ENCODE assay signal across 9 cellular contexts in the genomic region with DNA sequence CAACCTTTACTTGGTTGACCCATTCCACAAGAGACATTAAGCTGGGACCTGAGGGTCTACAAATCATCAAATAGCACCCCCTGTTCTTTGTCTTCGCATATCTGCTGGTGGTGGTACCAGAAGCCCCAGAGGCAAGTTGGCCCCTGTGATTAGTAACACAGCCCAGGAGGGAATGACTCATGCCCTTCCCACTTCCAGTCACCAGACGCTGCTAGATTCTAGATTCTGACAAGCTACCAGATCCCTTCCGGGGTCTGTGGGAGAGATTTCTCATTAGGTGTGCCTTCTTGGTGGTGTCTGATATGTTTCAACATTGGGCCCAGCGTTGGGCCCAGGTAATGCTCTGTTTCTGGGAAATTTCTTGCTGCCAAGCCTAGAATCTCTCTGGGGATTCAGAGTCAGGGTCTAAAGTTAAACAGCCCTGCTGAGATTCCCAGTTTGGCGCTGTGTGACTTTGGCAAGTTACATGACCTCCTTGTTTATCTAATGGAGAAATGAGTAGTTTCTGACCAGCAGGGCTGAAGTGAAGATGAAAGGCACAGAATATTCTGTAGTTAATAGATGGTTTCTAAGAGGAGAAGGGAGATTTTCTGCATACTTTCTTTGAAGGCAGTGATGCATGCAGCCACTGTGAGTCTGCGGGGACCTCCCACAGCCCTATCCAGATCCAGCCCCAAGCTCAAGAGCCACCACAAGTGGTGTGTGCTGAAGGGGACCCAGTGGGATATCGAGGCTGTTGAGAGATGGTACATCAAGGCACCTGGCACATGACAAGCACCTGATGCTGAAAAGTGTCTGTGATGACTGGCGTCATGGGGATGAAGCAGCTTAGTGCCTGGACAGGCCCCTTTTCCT. TPM values are rescaled to one million over a fixed set of nuclear protein-coding genes. Genes with fewer than 3 reads are reported as not detected.
DNase-seq lines count a peak whose midpoint lies in the region; ATAC-seq and TF ChIP-seq lines count a peak whose summit lies in the region.
"Had no signal": no experiment of that assay in that cellular context is flagged by ENCODE, and none has a peak within 500 bp of the region (broad histone marks: within the 10 kb centered on the region; RNA-seq: fewer than 3 reads in every experiment).

No MANE protein-coding gene starts in this region.

- CTCF ChIA-PET in WTC11 (lab: Charles Lee) = interaction anchor here (1.0 to 6.4 kb wide), 2 partner anchors 9 to 55 kb away, joined by 5 to 96 read pairs; no protein-coding TSS in a partner anchor

- no peak overlapping the region for H3K4me3 ChIP-seq in psoas muscle

- no peak overlapping the region for H3K4me3 Mint-ChIP-seq in WTC11

- peaks cover 30% of the 10 kb centered on the region for H3K4me1 Mint-ChIP-seq in WTC11

- peaks cover 0 to 15% of the 10 kb centered on the region in 2 donors for H3K36me3 ChIP-seq in psoas muscle (ENCODE audit: insufficient read depth in 1 of 2, low read depth in 1 of 2)

- H3K4me1 ChIP-seq in psoas muscle = no peaks in the 10 kb centered on the region

- H3K9me3 ChIP-seq in psoas muscle = no peaks in the 10 kb centered on the region

- H3K27ac Mint-ChIP-seq in WTC11 = 0 out of 2 replicates have a peak overlapping the region, but pooled peaks have one; percentile 23

- H3K27ac ChIP-seq in psoas muscle = peak overlapping the region; percentile 46

- no peaks in the 10 kb centered on the region for H3K9me3 Mint-ChIP-seq in WTC11

- ATAC-seq in WTC11 (no peak), psoas muscle (peak in 2 of 4 donors; percentile 26 to 31)

- WGBS in psoas muscle, 3 donors = 62 to 75% (median 68%) methylated on average over 8 of the region's 8 CpGs

- no peaks in the 10 kb centered on the region for H3K36me3 Mint-ChIP-seq in WTC11

- H3K27me3 Mint-ChIP-seq in WTC11 (ENCODE audit: low read depth) = no peaks in the 10 kb centered on the region; the same call in 1 of the 2 replicates

- DNase-seq in activated T-cell treated with anti-CD3 and anti-CD28 coated beads for 24 hours (ENCODE audit: low read depth) (peak; percentile 68), HPDE6-E6E7 (ENCODE audit: extremely low spot score) (peak; percentile 90), WTC11 (ENCODE audit: low spot score) (no peak), psoas muscle (peak in 1 of 2 donors; percentile 19), RPMI8226 (no peak), NCI-H146 (lab: John Stamatoyannopoulos, UW) (no peak)
- DNase-seq in activated T-cell treated with anti-CD3 and anti-CD28 coated beads, Interleukin-2, amount 50 U/mL, for 1 hour = no peak
- peak; percentile 40 for DNase-seq in effector CD4-positive, alpha-beta T cell
- DNase-seq: DND-41 had no signal

- intact Hi-C loops in psoas muscle (cut with DNase I) = no loop called here

- no peak for TF ChIP-seq CTCF in WTC11 (IDR thresholded peaks at IDR 0.05)
- TF ChIP-seq CTCF in psoas muscle (IDR thresholded peaks at IDR 0.05) = no peak

- H3K27me3 ChIP-seq in psoas muscle (ENCODE audit: insufficient read depth in 3 of 3, low read length in 2 of 3) = no peaks in the 10 kb centered on the region

- POLR2A ChIA-PET in WTC11 (lab: Charles Lee) = no interaction called here

TF ChIP-seq in WTC11, 78 proteins besides CTCF, POLR2A, EP300 and RAD21:
- TF ChIP-seq ZNF138 (CRISPR knock-in tag; conservative IDR thresholded peaks at IDR 0.05) = no peak
- TF ChIP-seq, protein P1, sequence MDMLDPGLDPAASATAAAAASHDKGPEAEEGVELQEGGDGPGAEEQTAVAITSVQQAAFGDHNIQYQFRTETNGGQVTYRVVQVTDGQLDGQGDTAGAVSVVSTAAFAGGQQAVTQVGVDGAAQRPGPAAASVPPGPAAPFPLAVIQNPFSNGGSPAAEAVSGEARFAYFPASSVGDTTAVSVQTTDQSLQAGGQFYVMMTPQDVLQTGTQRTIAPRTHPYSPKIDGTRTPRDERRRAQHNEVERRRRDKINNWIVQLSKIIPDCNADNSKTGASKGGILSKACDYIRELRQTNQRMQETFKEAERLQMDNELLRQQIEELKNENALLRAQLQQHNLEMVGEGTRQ (CRISPR knock-in tag; IDR thresholded peaks at IDR 0.05) = no peak

RNA-seq across cellular contexts. Expression of gene TRPV2, which starts 3.9 kb away (rescaled TPM):
- total RNA-seq in WTC11 (2021) (3.5 to 4.9 TPM (median 4.3 TPM) in 3 replicates), psoas muscle (10 to 100 TPM in 1 of 4 donors, 1 to 10 TPM in 3; 3.9 to 10.3 (median 6.7) TPM)
- polyA plus RNA-seq in psoas muscle = 1 to 10 TPM; 1.6 to 3.8 (median 3.4) TPM

RNA-seq across cellular contexts. Expression of gene UBB, which starts 38.4 kb away (rescaled TPM):
- total RNA-seq in WTC11 (2021) (1,216 to 1,403 TPM (median 1,352 TPM) in 3 replicates), psoas muscle (1,000 to 10,000 TPM; 1,704 to 3,203 (median 2,212) TPM)
- 1,000 to 10,000 TPM in 2 of 3 donors, 100 to 1,000 TPM in 1; 700 to 1,893 (median 1,030) TPM for polyA plus RNA-seq in psoas muscle

Comparison
In these comparisons a context has a peak if more than half of its experiments do, and no peak if none do; other contexts are left out.
1. DNase-seq: peak in activated T-cell treated with anti-CD3 and anti-CD28 coated beads for 24 hours (single experiment), HPDE6-E6E7 (single experiment) and effector CD4-positive, alpha-beta T cell (single experiment); none in activated T-cell treated with anti-CD3 and anti-CD28 coated beads, Interleukin-2, amount 50 U/mL, for 1 hour (single experiment), WTC11 (single experiment), RPMI8226 (single experiment) and NCI-H146 (single experiment).